ENCODE assay signal across 1 cellular context in the genomic region with DNA sequence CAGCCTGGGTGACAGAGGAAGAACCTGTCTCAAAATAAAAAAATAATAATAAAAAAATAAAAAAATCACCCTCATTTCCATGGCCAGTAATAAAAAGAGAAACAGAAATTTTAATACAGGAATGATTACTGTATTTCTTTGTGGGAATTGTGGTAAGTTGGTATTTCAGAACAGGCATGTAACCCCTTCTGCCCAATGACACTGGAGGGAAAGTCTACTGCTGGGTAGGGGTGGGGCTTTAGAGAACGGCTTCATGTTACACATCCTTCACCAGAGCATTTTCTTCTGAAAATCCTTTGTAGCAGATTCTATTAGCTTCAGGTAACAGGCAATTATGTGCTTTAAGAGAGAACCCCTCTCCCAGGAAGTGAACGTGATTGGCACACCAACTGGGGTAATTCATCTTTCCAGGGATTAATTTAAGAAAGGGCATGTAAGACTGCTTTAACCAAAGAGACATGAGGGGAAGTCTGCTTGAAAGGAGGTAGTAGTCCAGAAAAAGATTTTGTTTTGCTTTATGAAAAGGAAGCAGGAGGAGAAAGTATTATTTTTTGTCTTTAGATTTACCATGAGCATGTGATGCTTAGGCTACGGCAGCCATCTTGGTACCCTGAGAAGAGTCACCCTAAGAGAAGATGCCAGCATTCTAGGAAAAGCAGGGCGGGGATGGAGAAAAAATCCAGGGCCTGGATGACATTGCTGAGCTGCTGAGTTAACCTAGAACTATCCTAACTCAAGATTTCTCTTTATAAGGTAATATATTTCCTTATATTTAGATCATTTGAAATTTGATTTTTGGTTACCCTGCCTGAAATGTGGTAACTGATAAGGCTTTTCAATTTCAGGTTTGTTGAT.
TF ChIP-seq lines count a peak whose summit lies in the region.

No MANE protein-coding gene starts in this region.

TF ChIP-seq in GM12878, 131 proteins besides CTCF, POLR2A, EP300 and RAD21 (continued from another document):
- TF ChIP-seq, protein P1, sequence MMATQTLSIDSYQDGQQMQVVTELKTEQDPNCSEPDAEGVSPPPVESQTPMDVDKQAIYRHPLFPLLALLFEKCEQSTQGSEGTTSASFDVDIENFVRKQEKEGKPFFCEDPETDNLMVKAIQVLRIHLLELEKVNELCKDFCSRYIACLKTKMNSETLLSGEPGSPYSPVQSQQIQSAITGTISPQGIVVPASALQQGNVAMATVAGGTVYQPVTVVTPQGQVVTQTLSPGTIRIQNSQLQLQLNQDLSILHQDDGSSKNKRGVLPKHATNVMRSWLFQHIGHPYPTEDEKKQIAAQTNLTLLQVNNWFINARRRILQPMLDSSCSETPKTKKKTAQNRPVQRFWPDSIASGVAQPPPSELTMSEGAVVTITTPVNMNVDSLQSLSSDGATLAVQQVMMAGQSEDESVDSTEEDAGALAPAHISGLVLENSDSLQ (IDR thresholded peaks at IDR 0.05) = no peak
